22 cellular contexts compared by ENCODE assay signal in genomic region chr6:112122758-112123157, GRCh38.
"Had no signal": no experiment of that assay in that cellular context is flagged by ENCODE, and none has a peak within 500 bp of the region (broad histone marks: within the 10 kb centered on the region; RNA-seq: fewer than 3 reads in every experiment).

No MANE protein-coding gene starts in this region.

- H3K36me3 Mint-ChIP-seq: natural killer cell treated with Interleukin-12 subunit alpha and Interleukin-12 subunit beta and Interleukin-15 and Interleukin-18, amount 100 ng/mL, for 72 hours; stimulated activated memory B cell treated with anti-CD40 and anti-IgM and Interleukin-4, amounts not matched to agents 10 μg/mL and 1 μg/mL and 100 μg/mL, for 72 hours had no signal

- H3K27ac Mint-ChIP-seq: natural killer cell treated with Interleukin-12 subunit alpha and Interleukin-12 subunit beta and Interleukin-15 and Interleukin-18, amount 100 ng/mL, for 72 hours; stimulated activated memory B cell treated with anti-CD40 and anti-IgM and Interleukin-4, amounts not matched to agents 10 μg/mL and 1 μg/mL and 100 μg/mL, for 72 hours; stimulated activated naive CD8-positive, alpha-beta T cell treated with anti-CD3 and anti-CD28 coated beads, Interleukin-15, Interleukin-2, amounts not matched to agents 100 ng/mL and 50 ng/mL, for 24 hours had no signal

- H3K27me3 ChIP-seq: dorsolateral prefrontal cortex, hepatocyte, neutrophil, right lobe of liver, testis, transverse colon had no signal

- DNase-seq: cortex of kidney; dorsolateral prefrontal cortex; effector CD8-positive, alpha-beta T cell; foreskin melanocyte; head of caudate nucleus; kidney; left cardiac atrium; left ventricle myocardium inferior; lower lobe of right lung; mesenchymal stem cell; midbrain; psoas muscle; retina; right lobe of liver; stimulated activated CD4-positive, alpha-beta T cell treated with anti-CD3 and anti-CD28 coated beads, Interleukin-4, amount 100 ng/mL, for 24 hours; testis; transverse colon had no signal

- H3K4me3 ChIP-seq: dorsolateral prefrontal cortex, hepatocyte, left ventricle myocardium inferior, lower lobe of right lung, psoas muscle, right lobe of liver, testis, transverse colon had no signal

- H3K4me3 Mint-ChIP-seq: natural killer cell treated with Interleukin-12 subunit alpha and Interleukin-12 subunit beta and Interleukin-15 and Interleukin-18, amount 100 ng/mL, for 72 hours; stimulated activated memory B cell treated with anti-CD40 and anti-IgM and Interleukin-4, amounts not matched to agents 10 μg/mL and 1 μg/mL and 100 μg/mL, for 72 hours; stimulated activated naive CD8-positive, alpha-beta T cell treated with anti-CD3 and anti-CD28 coated beads, Interleukin-15, Interleukin-2, amounts not matched to agents 100 ng/mL and 50 ng/mL, for 24 hours had no signal

- H3K4me1 ChIP-seq: left ventricle myocardium inferior, lower lobe of right lung, psoas muscle, right lobe of liver, testis had no signal

- H3K9me3 ChIP-seq: left ventricle myocardium inferior, lower lobe of right lung, neutrophil, psoas muscle, right lobe of liver, testis, transverse colon had no signal

- H2AFZ ChIP-seq: hepatocyte had no signal

- H3K4me2 ChIP-seq: hepatocyte had no signal

- H3K9me3 Mint-ChIP-seq: natural killer cell treated with Interleukin-12 subunit alpha and Interleukin-12 subunit beta and Interleukin-15 and Interleukin-18, amount 100 ng/mL, for 72 hours; stimulated activated memory B cell treated with anti-CD40 and anti-IgM and Interleukin-4, amounts not matched to agents 10 μg/mL and 1 μg/mL and 100 μg/mL, for 72 hours; stimulated activated naive CD8-positive, alpha-beta T cell treated with anti-CD3 and anti-CD28 coated beads, Interleukin-15, Interleukin-2, amounts not matched to agents 100 ng/mL and 50 ng/mL, for 24 hours had no signal

- ATAC-seq: left cardiac atrium; lower lobe of right lung; natural killer cell treated with Interleukin-12 subunit alpha and Interleukin-12 subunit beta and Interleukin-15 and Interleukin-18, amount 100 ng/mL, for 72 hours; psoas muscle; stimulated activated memory B cell treated with anti-CD40 and anti-IgM and Interleukin-4, amounts not matched to agents 10 μg/mL and 1 μg/mL and 100 μg/mL, for 72 hours had no signal

- H3K4me1 Mint-ChIP-seq: stimulated activated memory B cell treated with anti-CD40 and anti-IgM and Interleukin-4, amounts not matched to agents 10 μg/mL and 1 μg/mL and 100 μg/mL, for 72 hours had no signal

- H3K27ac ChIP-seq: dorsolateral prefrontal cortex, hepatocyte, left ventricle myocardium inferior, lower lobe of right lung, neutrophil, psoas muscle, right lobe of liver, testis, transverse colon had no signal

- H3K36me3 ChIP-seq: neutrophil, right lobe of liver had no signal
